ENCODE assay signal across 8 cellular contexts in genomic region chr6:69795469-69796080, GRCh38. TPM values are rescaled to one million over a fixed set of nuclear protein-coding genes. Genes with fewer than 3 reads are reported as not detected.
DNase-seq lines count a peak whose midpoint lies in the region; ATAC-seq and TF ChIP-seq lines count a peak whose summit lies in the region.

No MANE protein-coding gene starts in this region.

- DNase-seq in MG63 (no peak), mucosa of descending colon (no peak), left colon (no peak), NCI-H187 (lab: John Stamatoyannopoulos, UW) (no peak)
- DNase-seq in central memory CD8-positive, alpha-beta T cell (ENCODE audit: low spot score in 2 of 2) = no peak
- no peak for DNase-seq in activated effector memory CD4-positive, alpha-beta T cell treated with anti-CD3 and anti-CD28 coated beads, Interleukin-2, amount 50 U/mL, for 16 hours

- peaks cover 50% of the 10 kb centered on the region for H3K4me1 Mint-ChIP-seq in central memory CD8-positive, alpha-beta T cell

- peak overlapping the region; percentile 91 for H3K4me3 Mint-ChIP-seq in central memory CD8-positive, alpha-beta T cell

- peak; percentile 46 for ATAC-seq in GM18502 (IDR thresholded peaks at IDR 0.05; ENCODE audit: poor library complexity, unreplicated experiment)
- peak; percentile 36 for ATAC-seq in GM21737 (IDR thresholded peaks at IDR 0.05; ENCODE audit: unreplicated experiment)
- no peak for ATAC-seq in central memory CD8-positive, alpha-beta T cell (replicated peaks; ENCODE audit: extremely low read depth, poor library complexity, severe bottlenecking)
- ATAC-seq in mucosa of descending colon = no peak
- no peak for ATAC-seq in left colon

- no peaks in the 10 kb centered on the region for H3K9me3 Mint-ChIP-seq in central memory CD8-positive, alpha-beta T cell

- H3K36me3 Mint-ChIP-seq in central memory CD8-positive, alpha-beta T cell (ENCODE audit: insufficient read depth) = peaks cover 17% of the 10 kb centered on the region

- H3K27me3 ChIP-seq in MG63 = no peaks in the 10 kb centered on the region

- H3K36me3 ChIP-seq in MG63 (no peaks in the 10 kb centered on the region), mucosa of descending colon (ENCODE audit: low read depth) (no peaks in the 10 kb centered on the region)

- H3K27ac Mint-ChIP-seq in central memory CD8-positive, alpha-beta T cell (ENCODE audit: low read depth) = peak overlapping the region; percentile 97

- no peaks in the 10 kb centered on the region for H3K9me3 ChIP-seq in MG63
- H3K9me3 ChIP-seq in mucosa of descending colon = no peaks in the 10 kb centered on the region

- TF ChIP-seq CTCF in mucosa of descending colon (IDR thresholded peaks at IDR 0.05) = no peak

- no peaks in the 10 kb centered on the region for H3K27me3 Mint-ChIP-seq in central memory CD8-positive, alpha-beta T cell

- intact Hi-C loops in mucosa of descending colon (cut with DNase I, micrococcal nuclease) (no loop called here), left colon (cut with DNase I, micrococcal nuclease) (no loop called here)

- H3K4me1 ChIP-seq in mucosa of descending colon (ENCODE audit: low read depth) = peaks cover 15% of the 10 kb centered on the region

- H3K4me3 ChIP-seq in MG63 = peak overlapping the region; percentile 67
- peak overlapping the region; percentile 69 for H3K4me3 ChIP-seq in mucosa of descending colon

RNA-seq across cellular contexts. Expression of gene LMBRD1, which starts 1.2 kb away (rescaled TPM):
- 12.8 and 51.6 TPM in 2 replicates for total RNA-seq in MG63 (2014; rRNA removed; shearing (Covaris generic); ENCODE audit: low replicate concordance)
- total RNA-seq in mucosa of descending colon (10 to 100 TPM; 55.0 to 87.9 (median 63.3) TPM), left colon (10 to 100 TPM; 56.9 to 85.1 TPM)

Comparison
In these comparisons a context has a peak if more than half of its experiments do, and no peak if none do; other contexts are left out.
1. ATAC-seq: peak in GM18502 (single experiment) and GM21737 (single experiment); none in central memory CD8-positive, alpha-beta T cell (single experiment), mucosa of descending colon (single experiment) and left colon (single experiment).